In the genomic region with DNA sequence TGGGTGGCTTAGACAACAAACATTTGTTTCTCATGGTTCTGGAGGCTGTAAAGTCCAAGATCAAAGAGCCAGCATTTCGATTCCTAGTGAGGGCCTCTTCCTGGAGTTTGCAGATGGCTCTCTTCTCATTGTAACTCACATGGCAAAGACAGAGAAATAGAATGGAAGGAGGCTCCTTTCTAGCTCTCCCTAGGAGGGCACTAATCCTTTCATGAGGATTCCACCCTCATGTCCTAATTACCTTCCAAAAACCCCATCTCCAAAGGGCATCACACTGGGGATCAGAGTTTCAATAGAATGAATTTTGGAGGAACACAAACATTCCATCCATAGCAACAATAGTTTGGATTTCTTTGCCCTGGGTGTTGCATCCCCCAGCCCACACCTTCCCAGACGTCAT, we compare ENCODE assay signal across 22 cellular contexts.
"Had no signal": no experiment of that assay in that cellular context is flagged by ENCODE, and none has a peak within 500 bp of the region (broad histone marks: within the 10 kb centered on the region; RNA-seq: fewer than 3 reads in every experiment).

No MANE protein-coding gene starts in this region.

- H3K36me3 ChIP-seq: esophagus muscularis mucosa, gastroesophageal sphincter, neutrophil, sigmoid colon, tibial nerve had no signal

- DNase-seq: effector CD8-positive, alpha-beta T cell; glutamatergic neuron; left colon; left ventricle myocardium superior; mesenchymal stem cell; naive B cell; sigmoid colon; stimulated activated CD4-positive, alpha-beta T cell treated with anti-CD3 and anti-CD28 coated beads, Interleukin-2, amount 100 ng/mL, for 24 hours; stimulated activated CD4-positive, alpha-beta T cell treated with anti-CD3 and anti-CD28 coated beads, Interleukin-4, amount 100 ng/mL, for 4 hours; stimulated activated naive B cell treated with anti-CD40 and anti-IgM and Interleukin-4, amounts not matched to agents 10 μg/mL and 1 μg/mL and 100 μg/mL, for 72 hours; stimulated activated naive CD8-positive, alpha-beta T cell treated with anti-CD3 and anti-CD28 coated beads, Interleukin-15, amount 100 ng/mL, for 72 hours; testis had no signal

- H3K4me1 ChIP-seq: esophagus muscularis mucosa, gastroesophageal sphincter, sigmoid colon, testis, tibial nerve had no signal

- H3K4me3 Mint-ChIP-seq: naive B cell; nephron; stimulated activated naive B cell treated with anti-CD40 and anti-IgM and Interleukin-4, amounts not matched to agents 10 μg/mL and 1 μg/mL and 100 μg/mL, for 72 hours; stimulated activated naive CD8-positive, alpha-beta T cell treated with anti-CD3 and anti-CD28 coated beads, Interleukin-15, amount 100 ng/mL, for 72 hours had no signal

- ATAC-seq: gastroesophageal sphincter; left colon; left ventricle myocardium superior; stimulated activated naive B cell treated with anti-CD40 and anti-IgM and Interleukin-4, amounts not matched to agents 10 μg/mL and 1 μg/mL and 100 μg/mL, for 72 hours; stimulated activated naive CD8-positive, alpha-beta T cell treated with anti-CD3 and anti-CD28 coated beads, Interleukin-15, amount 100 ng/mL, for 72 hours had no signal

- H3K27ac ChIP-seq: coronary artery, esophagus muscularis mucosa, gastroesophageal sphincter, neutrophil, sigmoid colon, skin epidermis, testis, tibial nerve had no signal

- H3K9me3 ChIP-seq: esophagus muscularis mucosa, gastroesophageal sphincter, neutrophil, sigmoid colon, testis, tibial nerve had no signal

- H3K27me3 ChIP-seq: esophagus muscularis mucosa, gastroesophageal sphincter, neutrophil, sigmoid colon, testis, tibial nerve had no signal

- FAIRE-seq: endometrium, urothelium cell line had no signal

- H3K4me3 ChIP-seq: coronary artery, esophagus muscularis mucosa, gastroesophageal sphincter, lung, sigmoid colon, skin epidermis, testis, tibial nerve had no signal

- H3K27me3 Mint-ChIP-seq: stimulated activated naive CD8-positive, alpha-beta T cell treated with anti-CD3 and anti-CD28 coated beads, Interleukin-15, amount 100 ng/mL, for 72 hours had no signal

- H3K36me3 Mint-ChIP-seq: stimulated activated naive B cell treated with anti-CD40 and anti-IgM and Interleukin-4, amounts not matched to agents 10 μg/mL and 1 μg/mL and 100 μg/mL, for 72 hours had no signal

- H3K9me3 Mint-ChIP-seq: nephron had no signal

- H3K4me1 Mint-ChIP-seq: stimulated activated naive CD8-positive, alpha-beta T cell treated with anti-CD3 and anti-CD28 coated beads, Interleukin-15, amount 100 ng/mL, for 72 hours had no signal

- H3K27ac Mint-ChIP-seq: nephron; stimulated activated naive B cell treated with anti-CD40 and anti-IgM and Interleukin-4, amounts not matched to agents 10 μg/mL and 1 μg/mL and 100 μg/mL, for 72 hours; stimulated activated naive CD8-positive, alpha-beta T cell treated with anti-CD3 and anti-CD28 coated beads, Interleukin-15, amount 100 ng/mL, for 72 hours had no signal
